ENCODE assay signal across 1 cellular context in genomic region chr15:50519740-50520425, GRCh38.
TF ChIP-seq lines count a peak whose summit lies in the region.

No MANE protein-coding gene starts in this region.

TF ChIP-seq in IMR-90, 13 proteins besides CTCF, POLR2A, EP300 and RAD21 (continued from another document):
- TF ChIP-seq, protein P1, sequence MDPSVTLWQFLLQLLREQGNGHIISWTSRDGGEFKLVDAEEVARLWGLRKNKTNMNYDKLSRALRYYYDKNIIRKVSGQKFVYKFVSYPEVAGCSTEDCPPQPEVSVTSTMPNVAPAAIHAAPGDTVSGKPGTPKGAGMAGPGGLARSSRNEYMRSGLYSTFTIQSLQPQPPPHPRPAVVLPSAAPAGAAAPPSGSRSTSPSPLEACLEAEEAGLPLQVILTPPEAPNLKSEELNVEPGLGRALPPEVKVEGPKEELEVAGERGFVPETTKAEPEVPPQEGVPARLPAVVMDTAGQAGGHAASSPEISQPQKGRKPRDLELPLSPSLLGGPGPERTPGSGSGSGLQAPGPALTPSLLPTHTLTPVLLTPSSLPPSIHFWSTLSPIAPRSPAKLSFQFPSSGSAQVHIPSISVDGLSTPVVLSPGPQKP (IDR thresholded peaks at IDR 0.05; ENCODE audit: borderline replicate concordance, low read depth, low read length), result no peak
- TF ChIP-seq, protein P2, sequence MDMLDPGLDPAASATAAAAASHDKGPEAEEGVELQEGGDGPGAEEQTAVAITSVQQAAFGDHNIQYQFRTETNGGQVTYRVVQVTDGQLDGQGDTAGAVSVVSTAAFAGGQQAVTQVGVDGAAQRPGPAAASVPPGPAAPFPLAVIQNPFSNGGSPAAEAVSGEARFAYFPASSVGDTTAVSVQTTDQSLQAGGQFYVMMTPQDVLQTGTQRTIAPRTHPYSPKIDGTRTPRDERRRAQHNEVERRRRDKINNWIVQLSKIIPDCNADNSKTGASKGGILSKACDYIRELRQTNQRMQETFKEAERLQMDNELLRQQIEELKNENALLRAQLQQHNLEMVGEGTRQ (IDR thresholded peaks at IDR 0.05; ENCODE audit: low read depth, low read length), result no peak
- TF ChIP-seq CEBPB (IDR thresholded peaks at IDR 0.05; ENCODE audit: low read depth, low read length) (no peak), MXI1 (IDR thresholded peaks at IDR 0.05; ENCODE audit: borderline replicate concordance, low read depth, low read length) (no peak)
